Comparison of ENCODE assay signal across 7 cellular contexts in genomic region chr9:113523421-113524141, GRCh38.
DNase-seq lines count a peak whose midpoint lies in the region; ATAC-seq and TF ChIP-seq lines count a peak whose summit lies in the region.

No MANE protein-coding gene starts in this region.

- H3K9ac ChIP-seq in fibroblast of lung (ENCODE audit: insufficient read depth, low read length), result no peak overlapping the region

- no peaks in the 10 kb centered on the region for H3K79me2 ChIP-seq in fibroblast of lung (ENCODE audit: control insufficient read depth, insufficient read depth, low read length)

- H3K27ac ChIP-seq in fibroblast of lung (ENCODE audit: insufficient read depth, low read length), result no peak overlapping the region

- peaks cover 20% of the 10 kb centered on the region for H3K4me1 ChIP-seq in fibroblast of lung (ENCODE audit: control insufficient read depth, extremely low read depth, insufficient read depth, low read length)

- no peak for TF ChIP-seq CTCF in fibroblast of lung (conservative IDR thresholded peaks at IDR 0.05 in 1 of 2, IDR thresholded peaks at IDR 0.05 in 1 of 2; ENCODE audit: low read depth in 1 of 2, low read length in 2 of 2)

- peak overlapping the region; percentile 2 for H2AFZ ChIP-seq in fibroblast of lung (ENCODE audit: low read length)

- no peaks in the 10 kb centered on the region for H3K36me3 ChIP-seq in fibroblast of lung (ENCODE audit: control insufficient read depth, insufficient read depth, low read length)

- no peaks in the 10 kb centered on the region for H3K9me3 ChIP-seq in fibroblast of lung (ENCODE audit: control insufficient read depth, insufficient read depth, low read depth, low read length)

- peak; percentile 85 to 91 for DNase-seq in activated CD4-positive, alpha-beta T cell treated with anti-CD3 and anti-CD28 coated beads, Interleukin-2, amount 50 U/mL, for 48 hours
- peak in 1 of 2 donors; percentile 12 for DNase-seq in fibroblast of lung (ENCODE audit: low read depth in 2 of 2)
- DNase-seq in stimulated activated CD4-positive, alpha-beta T cell treated with anti-CD3 and anti-CD28 coated beads, Interleukin-12 subunit alpha, Interleukin-12 subunit beta, amount 100 ng/mL, for 24 hours (ENCODE audit: low read depth in 2 of 2), result peak; percentile 61 to 86
- DNase-seq in HCEC 1CT, result no peak
- DNase-seq in NCI-H187 (lab: John Stamatoyannopoulos, UW), result no peak

- H3K4me3 ChIP-seq in fibroblast of lung (replicated peaks in 1 of 4; ENCODE audit: control extremely low read depth in 1 of 4, insufficient read depth in 1 of 4, low read depth in 3 of 4, low read length in 4 of 4), result no peak overlapping the region

- H3K27me3 ChIP-seq in fibroblast of lung (ENCODE audit: control insufficient read depth, insufficient read depth, low read length), result no peaks in the 10 kb centered on the region

- ATAC-seq in GM19395 (IDR thresholded peaks at IDR 0.05; ENCODE audit: unreplicated experiment), result peak; percentile 84
- ATAC-seq in HG03460 (IDR thresholded peaks at IDR 0.05; ENCODE audit: unreplicated experiment), result peak; percentile 83

- H3K4me2 ChIP-seq in fibroblast of lung (ENCODE audit: extremely low read depth, insufficient read depth, low read length), result no peak overlapping the region

- no peaks in the 10 kb centered on the region for H4K20me1 ChIP-seq in fibroblast of lung (ENCODE audit: control insufficient read depth, extremely low read depth, insufficient read depth, low read length)

Comparison
In these comparisons a context has a peak if more than half of its experiments do, and no peak if none do; other contexts are left out.
1. DNase-seq: peak in activated CD4-positive, alpha-beta T cell treated with anti-CD3 and anti-CD28 coated beads, Interleukin-2, amount 50 U/mL, for 48 hours (2 of 2) and stimulated activated CD4-positive, alpha-beta T cell treated with anti-CD3 and anti-CD28 coated beads, Interleukin-12 subunit alpha, Interleukin-12 subunit beta, amount 100 ng/mL, for 24 hours (2 of 2); none in HCEC 1CT (single experiment) and NCI-H187 (0 of 2).